In genomic region chr12:26523708-26524150, GRCh38 we compare ENCODE assay signal across 1 cellular context.
A peak's percentile ranks its signal among the peaks of the same experiment; 100 is the strongest.
TF ChIP-seq lines count a peak whose summit lies in the region.

No MANE protein-coding gene starts in this region.

TF ChIP-seq in HEK293, 187 proteins besides CTCF, POLR2A, EP300 and RAD21 (continued from another document):
- no peak for TF ChIP-seq ZNF555 (tag by site-specific recombination; conservative IDR thresholded peaks at IDR 0.05)
- peak; percentile 51 for TF ChIP-seq ZIC2 (tag by site-specific recombination; IDR thresholded peaks at IDR 0.05)
- no peak for TF ChIP-seq ZSCAN23 (tag by site-specific recombination; IDR thresholded peaks at IDR 0.05)
- TF ChIP-seq ZNF654 (tag by site-specific recombination; IDR thresholded peaks at IDR 0.05; ENCODE audit: low read depth): no peak
- no peak for TF ChIP-seq ZNF585B (tag by site-specific recombination; IDR thresholded peaks at IDR 0.05)
- TF ChIP-seq MEIS1 (CRISPR knock-in tag; IDR thresholded peaks at IDR 0.05; ENCODE audit: borderline replicate concordance): no peak
- no peak for TF ChIP-seq ZNF488 (tag by site-specific recombination; IDR thresholded peaks at IDR 0.05)
- peak; percentile 56; the same call in 1 of the 2 replicates for TF ChIP-seq TCF7L2 (IDR thresholded peaks at IDR 0.05; ENCODE audit: borderline replicate concordance, low read depth, low read length)
- TF ChIP-seq TRIM28 (IDR thresholded peaks at IDR 0.05; ENCODE audit: borderline replicate concordance, low read length): 0 out of 2 replicates have a peak, but pooled peaks have one; percentile 42
- no peak for TF ChIP-seq ZNF404 (tag by site-specific recombination; IDR thresholded peaks at IDR 0.05)
- no peak for TF ChIP-seq ZNF561 (tag by site-specific recombination; IDR thresholded peaks at IDR 0.05; ENCODE audit: borderline replicate concordance)
- peak; percentile 86 for TF ChIP-seq SETDB1 (IDR thresholded peaks at IDR 0.05; ENCODE audit: insufficient read length, low read length)
- TF ChIP-seq ZNF16 (tag by site-specific recombination; IDR thresholded peaks at IDR 0.05; ENCODE audit: low read depth): no peak
- no peak for TF ChIP-seq HIC1 (tag by site-specific recombination; IDR thresholded peaks at IDR 0.05)
- TF ChIP-seq GLI2 (tag by site-specific recombination; IDR thresholded peaks at IDR 0.05; ENCODE audit: borderline replicate concordance, low read depth): no peak
- TF ChIP-seq ZNF202 (tag by site-specific recombination; IDR thresholded peaks at IDR 0.05; ENCODE audit: borderline replicate concordance): no peak
- TF ChIP-seq ZNF398 (tag by site-specific recombination; IDR thresholded peaks at IDR 0.05): no peak
- no peak for TF ChIP-seq YY2 (tag by site-specific recombination; IDR thresholded peaks at IDR 0.05)
- TF ChIP-seq ZNF335 (tag by site-specific recombination; conservative IDR thresholded peaks at IDR 0.05): no peak
- TF ChIP-seq ZNF830 (tag by site-specific recombination; IDR thresholded peaks at IDR 0.05; ENCODE audit: low read depth): no peak
- no peak for TF ChIP-seq ZNF26 (tag by site-specific recombination; IDR thresholded peaks at IDR 0.05)
- TF ChIP-seq ZNF549 (tag by site-specific recombination; IDR thresholded peaks at IDR 0.05): no peak
- TF ChIP-seq ZNF2 (tag by site-specific recombination; IDR thresholded peaks at IDR 0.05): no peak
- TF ChIP-seq KLF1 (tag by site-specific recombination; IDR thresholded peaks at IDR 0.05): no peak
- no peak for TF ChIP-seq OVOL3 (tag by site-specific recombination; IDR thresholded peaks at IDR 0.05)
- no peak for TF ChIP-seq ZNF18 (tag by site-specific recombination; IDR thresholded peaks at IDR 0.05)
- TF ChIP-seq REST (tag by site-specific recombination; IDR thresholded peaks at IDR 0.05): no peak
- TF ChIP-seq PBX3 (CRISPR knock-in tag; IDR thresholded peaks at IDR 0.05): no peak
- TF ChIP-seq KLF8 (tag by site-specific recombination; IDR thresholded peaks at IDR 0.05): no peak
- TF ChIP-seq KLF16 (tag by site-specific recombination; IDR thresholded peaks at IDR 0.05): peak; percentile 45; the same call in 1 of the 2 replicates
- no peak for TF ChIP-seq ZNF221 (tag by site-specific recombination; IDR thresholded peaks at IDR 0.05; ENCODE audit: borderline replicate concordance)
- TF ChIP-seq GLIS1 (tag by site-specific recombination; IDR thresholded peaks at IDR 0.05): no peak
- no peak for TF ChIP-seq PRDM2 (tag by site-specific recombination; IDR thresholded peaks at IDR 0.05; ENCODE audit: borderline replicate concordance)
- TF ChIP-seq GLIS2 (tag by site-specific recombination; IDR thresholded peaks at IDR 0.05): no peak
TF ChIP-seq in HEK293: peak in this region for 5.
